In genomic region chrX:131951166-131951565, GRCh38 we compare ENCODE assay signal across 34 cellular contexts.
"Had no signal": no experiment of that assay in that cellular context is flagged by ENCODE, and none has a peak within 500 bp of the region (broad histone marks: within the 10 kb centered on the region; RNA-seq: fewer than 3 reads in every experiment).

No MANE protein-coding gene starts in this region.

- H3K9me3 ChIP-seq: MG63 had no signal

- DNase-seq: Karpas-422, Kasumi-1, MG63, MM.1S, MV-4-11, NCI-H1048, NCI-H1092, NCI-H1092 treated with DMSO at 0.1 percent for 48 hours, NCI-H1105, NCI-H1105 treated with DMSO at 0.1 percent for 48 hours, NCI-H1417, NCI-H1417 treated with DMSO at 0.1 percent for 48 hours, NCI-H1436, NCI-H1436 treated with DMSO at 0.1 percent for 48 hours, NCI-H146, NCI-H1694, NCI-H1694 treated with DMSO at 0.1 percent for 48 hours, NCI-H187, NCI-H187 treated with DMSO at 0.1 percent for 48 hours, NCI-H1930, NCI-H2029, NCI-H2029 treated with DMSO at 0.1 percent for 48 hours, NCI-H2081, NCI-H2081 treated with DMSO at 0.1 percent for 48 hours, NCI-H2107, NCI-H2171, NCI-H2171 treated with DMSO at 0.1 percent for 48 hours, NCI-H2227 treated with DMSO at 0.1 percent for 48 hours, NCI-H226, NCI-H345, NCI-H446, NCI-H446 treated with DMSO at 0.1 percent for 48 hours, NCI-H510A, NCI-H510A treated with DMSO at 0.1 percent for 48 hours had no signal

- H3K36me3 ChIP-seq: MG63 had no signal

- H3K4me3 ChIP-seq: MG63 had no signal

- H3K27me3 ChIP-seq: MG63 had no signal
